In the genomic region with DNA sequence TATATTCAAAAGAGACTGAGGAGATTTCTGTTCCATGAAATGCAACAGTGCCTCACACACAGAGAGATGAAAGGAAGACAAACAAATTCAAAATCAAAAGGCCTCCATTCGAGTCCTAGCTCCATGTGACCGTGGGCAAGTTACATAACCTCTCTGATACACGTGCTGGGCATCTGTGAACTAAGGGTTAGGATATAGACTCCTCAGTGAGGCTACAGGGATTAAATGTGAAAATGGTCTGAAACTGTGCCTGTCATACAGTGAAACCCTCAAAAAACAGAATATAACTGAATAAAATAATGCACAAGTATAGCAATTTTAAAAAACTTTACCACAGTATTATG, we compare ENCODE assay signal across 22 cellular contexts.
DNase-seq lines count a peak whose midpoint lies in the region; ATAC-seq and TF ChIP-seq lines count a peak whose summit lies in the region.
"Had no signal": no experiment of that assay in that cellular context is flagged by ENCODE, and none has a peak within 500 bp of the region (broad histone marks: within the 10 kb centered on the region; RNA-seq: fewer than 3 reads in every experiment).

No MANE protein-coding gene starts in this region.

- WGBS in endodermal cell (ENCODE audit: insufficient coverage in 1 of 2, insufficient read length in 1 of 2), 2 experiments = 95 to 100% methylated on average over 2 to 3 of the region's 3 CpGs

- no peak for TF ChIP-seq POLR2A in vagina (IDR thresholded peaks at IDR 0.05)

- no peaks in the 10 kb centered on the region for H3K27me3 Mint-ChIP-seq in stimulated activated naive CD8-positive, alpha-beta T cell treated with anti-CD3 and anti-CD28 coated beads, Interleukin-15, Interleukin-2, amounts not matched to agents 100 ng/mL and 50 ng/mL, for 24 hours
- H3K27me3 Mint-ChIP-seq in endodermal cell (ENCODE audit: insufficient read depth) (no peaks in the 10 kb centered on the region), mesothelial cell of epicardium (ENCODE audit: low read depth) (no peaks in the 10 kb centered on the region)
- H3K27me3 Mint-ChIP-seq: activated B cell treated with CpG ODN at 0.5 μM for 24 hours; activated CD4-positive, alpha-beta T cell treated with anti-CD3 and anti-CD28 coated beads, Interleukin-2, amount 10 ng/mL, durations not matched to agents 7 days and 5 days; activated naive CD8-positive, alpha-beta T cell treated with anti-CD3 and anti-CD28 coated beads, Interleukin-2, amount 10 ng/mL, durations not matched to agents 7 days and 5 days; activated T-cell treated with anti-CD3 and anti-CD28 coated beads, Interleukin-2, amount 50 U/mL, for 24 hours; CD8-positive, alpha-beta memory T cell had no signal

- DNase-seq in stimulated activated naive CD8-positive, alpha-beta T cell treated with anti-CD3 and anti-CD28 coated beads, Interleukin-15, Interleukin-2, amounts not matched to agents 100 U/mL and 50 U/mL, for 24 hours = no peak
- no peak for DNase-seq in endodermal cell
- DNase-seq in mesothelial cell of epicardium (ENCODE audit: low spot score in 2 of 2, unreplicated experiment in 2 of 2) = no peak
- no peak for DNase-seq in vagina (ENCODE audit: extremely low spot score in 2 of 2)
- no peak for DNase-seq in DMS114 treated with DMSO at 0.1 percent for 48 hours (lab: John Stamatoyannopoulos, UW; ENCODE audit: unreplicated experiment)
- DNase-seq in GDM1 (lab: John Stamatoyannopoulos, UW) = no peak
- DNase-seq: activated B cell treated with CpG ODN at 0.5 μM for 24 hours; activated CD4-positive, alpha-beta T cell treated with anti-CD3 and anti-CD28 coated beads, Interleukin-2, amount 10 ng/mL, durations not matched to agents 7 days and 5 days; activated effector memory CD4-positive, alpha-beta T cell treated with anti-CD3 and anti-CD28 coated beads, Interleukin-2, amount 50 U/mL, for 16 hours; activated naive CD8-positive, alpha-beta T cell treated with anti-CD3 and anti-CD28 coated beads, Interleukin-2, amount 10 ng/mL, durations not matched to agents 7 days and 5 days; activated T-cell treated with anti-CD3 and anti-CD28 coated beads, Interleukin-2, amount 50 U/mL, for 24 hours; CD8-positive, alpha-beta memory T cell; DMS153; mucosa of descending colon; NCI-H146; NCI-H748 treated with DMSO at 0.1 percent for 48 hours; stimulated activated naive CD4-positive, alpha-beta T cell treated with Interleukin-2 at 50 U/mL for 16 hours; T-helper 1 cell had no signal

- H3K4me3 ChIP-seq in endodermal cell (ENCODE audit: low read length) (peak overlapping the region; percentile 14), vagina (no peak overlapping the region)
- H3K4me3 ChIP-seq: mucosa of descending colon, thoracic aorta had no signal

- H3K27me3 ChIP-seq in endodermal cell (ENCODE audit: control insufficient read depth, insufficient read depth, low read length, poor library complexity, severe bottlenecking) (no peaks in the 10 kb centered on the region), vagina (no peaks in the 10 kb centered on the region)

- H3K9me3 Mint-ChIP-seq in stimulated activated naive CD8-positive, alpha-beta T cell treated with anti-CD3 and anti-CD28 coated beads, Interleukin-15, Interleukin-2, amounts not matched to agents 100 ng/mL and 50 ng/mL, for 24 hours = no peaks in the 10 kb centered on the region
- no peaks in the 10 kb centered on the region for H3K9me3 Mint-ChIP-seq in endodermal cell
- peaks cover 7% of the 10 kb centered on the region for H3K9me3 Mint-ChIP-seq in mesothelial cell of epicardium
- H3K9me3 Mint-ChIP-seq: activated B cell treated with CpG ODN at 0.5 μM for 24 hours; activated CD4-positive, alpha-beta T cell treated with anti-CD3 and anti-CD28 coated beads, Interleukin-2, amount 10 ng/mL, durations not matched to agents 7 days and 5 days; activated naive CD8-positive, alpha-beta T cell treated with anti-CD3 and anti-CD28 coated beads, Interleukin-2, amount 10 ng/mL, durations not matched to agents 7 days and 5 days; activated T-cell treated with anti-CD3 and anti-CD28 coated beads, Interleukin-2, amount 50 U/mL, for 24 hours; CD8-positive, alpha-beta memory T cell had no signal

- no peak overlapping the region for H3K9ac ChIP-seq in endodermal cell (ENCODE audit: extremely low read depth, low read length, poor library complexity, severe bottlenecking)

- peaks cover 28% of the 10 kb centered on the region for H3K4me1 Mint-ChIP-seq in stimulated activated naive CD8-positive, alpha-beta T cell treated with anti-CD3 and anti-CD28 coated beads, Interleukin-15, Interleukin-2, amounts not matched to agents 100 ng/mL and 50 ng/mL, for 24 hours (ENCODE audit: low read depth)
- peaks cover 20% of the 10 kb centered on the region for H3K4me1 Mint-ChIP-seq in endodermal cell
- H3K4me1 Mint-ChIP-seq in mesothelial cell of epicardium = peaks cover 55% of the 10 kb centered on the region
- H3K4me1 Mint-ChIP-seq: activated B cell treated with CpG ODN at 0.5 μM for 24 hours had no signal

- no peaks in the 10 kb centered on the region for H3K9me3 ChIP-seq in endodermal cell (ENCODE audit: control insufficient read depth, low read length)
- H3K9me3 ChIP-seq in vagina = no peaks in the 10 kb centered on the region
- H3K9me3 ChIP-seq: mucosa of descending colon, thoracic aorta had no signal

- no peak overlapping the region for H3K27ac ChIP-seq in endodermal cell (ENCODE audit: low read depth, low read length)
- H3K27ac ChIP-seq in vagina = no peak overlapping the region
- H3K27ac ChIP-seq: thoracic aorta had no signal

- no peak overlapping the region for H3K4me3 Mint-ChIP-seq in stimulated activated naive CD8-positive, alpha-beta T cell treated with anti-CD3 and anti-CD28 coated beads, Interleukin-15, Interleukin-2, amounts not matched to agents 100 ng/mL and 50 ng/mL, for 24 hours
- H3K4me3 Mint-ChIP-seq in endodermal cell (no peak overlapping the region), mesothelial cell of epicardium (no peak overlapping the region)
- H3K4me3 Mint-ChIP-seq: activated B cell treated with CpG ODN at 0.5 μM for 24 hours; activated CD4-positive, alpha-beta T cell treated with anti-CD3 and anti-CD28 coated beads, Interleukin-2, amount 10 ng/mL, durations not matched to agents 7 days and 5 days; activated naive CD8-positive, alpha-beta T cell treated with anti-CD3 and anti-CD28 coated beads, Interleukin-2, amount 10 ng/mL, durations not matched to agents 7 days and 5 days; activated T-cell treated with anti-CD3 and anti-CD28 coated beads, Interleukin-2, amount 50 U/mL, for 24 hours; CD8-positive, alpha-beta memory T cell had no signal

- no peak for ATAC-seq in stimulated activated naive CD8-positive, alpha-beta T cell treated with anti-CD3 and anti-CD28 coated beads, Interleukin-15, Interleukin-2, amounts not matched to agents 100 U/mL and 50 U/mL, for 24 hours
- ATAC-seq in GM19328 (IDR thresholded peaks at IDR 0.05; ENCODE audit: unreplicated experiment) = no peak
- ATAC-seq: left lobe of liver, mucosa of descending colon had no signal

- no peaks in the 10 kb centered on the region for H3K36me3 ChIP-seq in endodermal cell (ENCODE audit: control insufficient read depth, insufficient read depth, low read length)
- H3K36me3 ChIP-seq in vagina = no peaks in the 10 kb centered on the region
- H3K36me3 ChIP-seq: thoracic aorta had no signal

- peak overlapping the region; percentile 15 for H3K27ac Mint-ChIP-seq in stimulated activated naive CD8-positive, alpha-beta T cell treated with anti-CD3 and anti-CD28 coated beads, Interleukin-15, Interleukin-2, amounts not matched to agents 100 ng/mL and 50 ng/mL, for 24 hours
- peak overlapping the region; percentile 46 for H3K27ac Mint-ChIP-seq in endodermal cell
- H3K27ac Mint-ChIP-seq in mesothelial cell of epicardium = peak overlapping the region; percentile 77
- H3K27ac Mint-ChIP-seq: activated B cell treated with CpG ODN at 0.5 μM for 24 hours; activated CD4-positive, alpha-beta T cell treated with anti-CD3 and anti-CD28 coated beads, Interleukin-2, amount 10 ng/mL, durations not matched to agents 7 days and 5 days; activated naive CD8-positive, alpha-beta T cell treated with anti-CD3 and anti-CD28 coated beads, Interleukin-2, amount 10 ng/mL, durations not matched to agents 7 days and 5 days; activated T-cell treated with anti-CD3 and anti-CD28 coated beads, Interleukin-2, amount 50 U/mL, for 24 hours had no signal

- TF ChIP-seq CTCF in endodermal cell (conservative IDR thresholded peaks at IDR 0.05) (no peak), mesothelial cell of epicardium (IDR thresholded peaks at IDR 0.05; ENCODE audit: unreplicated experiment) (no peak), vagina (IDR thresholded peaks at IDR 0.05) (no peak)

- peaks cover 37% of the 10 kb centered on the region for H3K36me3 Mint-ChIP-seq in stimulated activated naive CD8-positive, alpha-beta T cell treated with anti-CD3 and anti-CD28 coated beads, Interleukin-15, Interleukin-2, amounts not matched to agents 100 ng/mL and 50 ng/mL, for 24 hours (ENCODE audit: low read depth)
- no peaks in the 10 kb centered on the region for H3K36me3 Mint-ChIP-seq in endodermal cell (ENCODE audit: low read depth)
- peaks cover 8% of the 10 kb centered on the region for H3K36me3 Mint-ChIP-seq in mesothelial cell of epicardium

- H3K4me1 ChIP-seq in endodermal cell (ENCODE audit: control insufficient read depth, insufficient read depth, low read length) (peaks cover 13% of the 10 kb centered on the region), vagina (peaks cover 19% of the 10 kb centered on the region)

- intact Hi-C loops in vagina (cut with DNase I) = no loop called here

Comparison
In these comparisons a context has a peak if more than half of its experiments do, and no peak if none do; other contexts are left out.
1. H3K27ac Mint-ChIP-seq: peak in every context shown above with its lines; median percentile 77 in mesothelial cell of epicardium; 46 in endodermal cell; 15 in stimulated activated naive CD8-positive, alpha-beta T cell treated with anti-CD3 and anti-CD28 coated beads, Interleukin-15, Interleukin-2, amounts not matched to agents 100 ng/mL and 50 ng/mL, for 24 hours.